ENCODE assay signal across 1 cellular context in genomic region chr1:156711011-156711817, GRCh38.
TF ChIP-seq lines count a peak whose summit lies in the region.

No MANE protein-coding gene starts in this region.

TF ChIP-seq in H1, 55 proteins besides CTCF, POLR2A, EP300 and RAD21:
- TF ChIP-seq KDM5A (IDR thresholded peaks at IDR 0.05; ENCODE audit: low read length) (no peak), SP1 (IDR thresholded peaks at IDR 0.05; ENCODE audit: low read depth, low read length) (no peak), TCF12 (IDR thresholded peaks at IDR 0.05; ENCODE audit: low read depth, low read length) (no peak), USF2 (IDR thresholded peaks at IDR 0.05; ENCODE audit: low read length) (no peak), EZH2 (IDR thresholded peaks at IDR 0.05; ENCODE audit: low read depth, low read length, severe bottlenecking) (no peak), HDAC6 (IDR thresholded peaks at IDR 0.05; ENCODE audit: low read depth, low read length) (no peak), JUND (IDR thresholded peaks at IDR 0.05; ENCODE audit: low read length) (0 out of 2 replicates have a peak, but pooled peaks have one; percentile 7), FOSL1 (IDR thresholded peaks at IDR 0.05; ENCODE audit: insufficient read depth, low read depth, low read length) (no peak), POU5F1 (IDR thresholded peaks at IDR 0.05; ENCODE audit: low read depth, low read length) (no peak), TEAD4 (IDR thresholded peaks at IDR 0.05; ENCODE audit: low read depth, low read length) (no peak), SIN3A (conservative IDR thresholded peaks at IDR 0.05 in 1 of 2, IDR thresholded peaks at IDR 0.05 in 1 of 2; ENCODE audit: low read depth in 1 of 2, low read length in 2 of 2) (no peak), TAF1 (IDR thresholded peaks at IDR 0.05; ENCODE audit: low read depth, low read length) (0 out of 2 replicates have a peak, but pooled peaks have one; percentile 16), EGR1 (IDR thresholded peaks at IDR 0.05; ENCODE audit: borderline replicate concordance, low read depth, low read length) (no peak), ZNF274 (IDR thresholded peaks at IDR 0.05; ENCODE audit: borderline replicate concordance, extremely low read depth, low read length) (no peak), RXRA (IDR thresholded peaks at IDR 0.05; ENCODE audit: insufficient read depth, low read depth, low read length) (0 out of 2 replicates have a peak, but pooled peaks have one; percentile 64), POLR2AphosphoS5 (IDR thresholded peaks at IDR 0.05; ENCODE audit: low read depth, low read length) (no peak), TAF7 (optimal IDR thresholded peaks at IDR 0.05; ENCODE audit: borderline replicate concordance, low read depth, low read length) (no peak), NANOG (IDR thresholded peaks at IDR 0.05; ENCODE audit: insufficient read depth, low read depth, low read length, poor library complexity, severe bottlenecking) (no peak)
TF ChIP-seq in H1: peak in this region for 3.
